ENCODE assay signal across 8 cellular contexts in genomic region chr4:24584175-24584850, GRCh38. TPM values are rescaled to one million over a fixed set of nuclear protein-coding genes. Genes with fewer than 3 reads are reported as not detected.
DNase-seq lines count a peak whose midpoint lies in the region; ATAC-seq and TF ChIP-seq lines count a peak whose summit lies in the region.

Gene DHX15 (minus strand): TSS chr4:24584554. CDS start chr4:24584393, 161 bp downstream.

- H3K4me1 ChIP-seq in gastroesophageal sphincter (peaks cover 6 to 42% (median 13%) of the 10 kb centered on the region in 3 donors), neutrophil (ENCODE audit: control insufficient read depth in 1 of 2, insufficient read depth in 1 of 2, low read depth in 1 of 2, low read length in 1 of 2) (peaks cover 20 to 21% of the 10 kb centered on the region in 2 experiments)

- ATAC-seq in gastroesophageal sphincter = peak; percentile 98

- H3K9ac ChIP-seq in SK-N-MC (ENCODE audit: insufficient read length) = peak within 1 kb of the TSS; percentile 98

- DNase-seq in GM04504 (ENCODE audit: low read depth) (peak; percentile 92), HFFc6 (peak; percentile 93), NB4 (ENCODE audit: low read depth) (peak; percentile 99), SK-N-MC (ENCODE audit: low read depth, low spot score) (peak; percentile 40), substantia nigra (lab: John Stamatoyannopoulos, UW) (peak; percentile 59 to 96 (median 88))
- DNase-seq in activated naive CD4-positive, alpha-beta T cell treated with anti-CD3 and anti-CD28 coated beads, Interleukin-2, amount 50 U/mL, for 16 hours = peak; percentile 94

- H3K27ac ChIP-seq in SK-N-MC (peak within 1 kb of the TSS; percentile 86), gastroesophageal sphincter (peak within 1 kb of the TSS; percentile 80 to 100 (median 98)), neutrophil (peak within 1 kb of the TSS; percentile 79), substantia nigra (ENCODE audit: low read depth, low read length, poor library complexity, severe bottlenecking) (peak within 1 kb of the TSS; percentile 97)

- TF ChIP-seq CTCF in HFFc6 (IDR thresholded peaks at IDR 0.05) = peak; percentile 36
- no peak for TF ChIP-seq CTCF in NB4 (IDR thresholded peaks at IDR 0.05; ENCODE audit: low read depth, low read length)
- peak in 2 of 4 experiments; percentile 18 to 24 for TF ChIP-seq CTCF in gastroesophageal sphincter (IDR thresholded peaks at IDR 0.05)
- no peak for TF ChIP-seq CTCF in neutrophil (IDR thresholded peaks at IDR 0.05)

- H3K4me3 Mint-ChIP-seq in HFFc6 = peak within 1 kb of the TSS; percentile 99

- TF ChIP-seq EP300 in gastroesophageal sphincter (IDR thresholded peaks at IDR 0.05) = no peak

- H3K27me3 ChIP-seq in gastroesophageal sphincter (no peaks in the 10 kb centered on the region), neutrophil (no peaks in the 10 kb centered on the region)

- H3K9me3 ChIP-seq in SK-N-MC (ENCODE audit: low read depth, low read length) = no peaks in the 10 kb centered on the region
- peaks cover 0 to 1% (median 0%) of the 10 kb centered on the region in 3 donors for H3K9me3 ChIP-seq in gastroesophageal sphincter
- H3K9me3 ChIP-seq in neutrophil = no peaks in the 10 kb centered on the region

- H3K27ac Mint-ChIP-seq in HFFc6 = peak within 1 kb of the TSS; percentile 94

- H3K4me3 ChIP-seq in NB4 (ENCODE audit: low read depth, low read length) = peak within 1 kb of the TSS; percentile 70
- H3K4me3 ChIP-seq in SK-N-MC = peak within 1 kb of the TSS; percentile 89
- H3K4me3 ChIP-seq in gastroesophageal sphincter = peak within 1 kb of the TSS; percentile 64 to 98
- H3K4me3 ChIP-seq in neutrophil (ENCODE audit: low read depth in 1 of 2, low read length in 1 of 2) = peak within 1 kb of the TSS; percentile 90 to 99

- peaks cover 24% of the 10 kb centered on the region for H3K4me1 Mint-ChIP-seq in HFFc6 (ENCODE audit: low read depth)

- peak; percentile 95 for TF ChIP-seq POLR2A in NB4 (IDR thresholded peaks at IDR 0.05; ENCODE audit: extremely low read depth, insufficient read length)
- peak; percentile 64 to 69 for TF ChIP-seq POLR2A in gastroesophageal sphincter (IDR thresholded peaks at IDR 0.05)

- no peaks in the 10 kb centered on the region for H3K9me3 Mint-ChIP-seq in HFFc6

- 0% methylated on average over 4 to 28 of the region's 54 CpGs for WGBS in gastroesophageal sphincter (ENCODE audit: low coverage in 1 of 2), 2 donors

- H3K36me3 Mint-ChIP-seq in HFFc6 (ENCODE audit: low read depth) = peaks cover 18% of the 10 kb centered on the region

- H3K27me3 Mint-ChIP-seq in HFFc6 (ENCODE audit: insufficient read depth) = peaks cover 4% of the 10 kb centered on the region; the same call in 1 of the 2 replicates

- H3K36me3 ChIP-seq in SK-N-MC (ENCODE audit: insufficient read depth, low read length) (peaks cover 28% of the 10 kb centered on the region), gastroesophageal sphincter (no peaks in the 10 kb centered on the region), neutrophil (no peaks in the 10 kb centered on the region)

RNA-seq across cellular contexts. Expression of gene DHX15, which starts in this region (rescaled TPM):
- 100 to 1,000 TPM in 5 of 6 experiments, 10 to 100 TPM in 1; 98.9 to 117 (median 110) TPM for total RNA-seq in HFFc6 (2021; fragmentation: NEBNext Ultra II Directional; extraction: Animal tissue kit (Norgen Biotek cat#: 25700))
- total RNA-seq in gastroesophageal sphincter = 100 to 1,000 TPM in 3 of 4 donors, 10 to 100 TPM in 1; 91.0 to 146 (median 118) TPM

Comparison
In these comparisons a context has a peak if more than half of its experiments do, and no peak if none do; other contexts are left out.
1. Peak in every context shown above with its lines: DNase-seq, ATAC-seq, H3K4me3 ChIP-seq and H3K27ac ChIP-seq.
2. DNase-seq: peak in every context shown above with its lines; median percentile 99 in NB4; 94 in activated naive CD4-positive, alpha-beta T cell treated with anti-CD3 and anti-CD28 coated beads, Interleukin-2, amount 50 U/mL, for 16 hours; 93 in HFFc6; 92 in GM04504; 88 in substantia nigra; 40 in SK-N-MC.